11 cellular contexts compared by ENCODE assay signal in the genomic region with DNA sequence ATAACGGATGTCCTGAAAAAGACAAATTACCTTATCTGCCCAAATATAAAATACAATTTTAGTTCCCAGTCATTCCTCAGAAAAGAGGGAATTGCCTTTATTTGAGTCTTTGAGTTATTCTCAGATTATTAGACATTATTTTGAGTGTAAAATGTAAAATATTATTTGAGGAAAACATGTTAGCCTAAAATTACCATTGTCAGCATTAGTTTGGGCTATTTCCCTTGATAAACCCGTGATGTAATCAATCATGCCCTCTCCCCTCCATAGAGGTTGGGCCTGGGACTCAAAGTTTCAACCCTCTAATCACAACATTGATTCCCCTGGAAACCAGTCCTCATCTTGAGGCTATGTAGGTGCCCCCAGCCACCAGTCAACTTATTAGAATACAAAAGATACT.
"Had no signal": no experiment of that assay in that cellular context is flagged by ENCODE, and none has a peak within 500 bp of the region (broad histone marks: within the 10 kb centered on the region; RNA-seq: fewer than 3 reads in every experiment).

No MANE protein-coding gene starts in this region.

- H3K4me2 ChIP-seq: GM23338 had no signal

- FAIRE-seq: H1, H54 had no signal

- H3K4me3 ChIP-seq: GM23248, GM23338, HAP-1 had no signal

- ATAC-seq: GM23338, HCT116 had no signal

- H2AFZ ChIP-seq: GM23248, GM23338 had no signal

- H3K36me3 ChIP-seq: HAP-1 had no signal

- DNase-seq: GM23248, GOT3, H7, H9, HCEC 1CT, HFFc6 had no signal

- H3K9me3 ChIP-seq: HAP-1 had no signal

- H3K9ac ChIP-seq: GM23248 had no signal

- H3K4me1 ChIP-seq: HAP-1 had no signal

- H3K27ac ChIP-seq: GM23248 had no signal
